ENCODE assay signal across 17 cellular contexts in genomic region chr14:54177861-54178591, GRCh38.
DNase-seq lines count a peak whose midpoint lies in the region.
"Had no signal": no experiment of that assay in that cellular context is flagged by ENCODE, and none has a peak within 500 bp of the region (broad histone marks: within the 10 kb centered on the region; RNA-seq: fewer than 3 reads in every experiment).

No MANE protein-coding gene starts in this region.

- no peak overlapping the region for H3K4me3 ChIP-seq in mesodermal cell (ENCODE audit: extremely low read depth, insufficient read depth, low read length, poor library complexity, severe bottlenecking)
- H3K4me3 ChIP-seq: K562 had no signal

- H3K9me3 ChIP-seq in mesodermal cell (ENCODE audit: control insufficient read depth, low read length) = no peaks in the 10 kb centered on the region
- H3K9me3 ChIP-seq: SK-N-SH had no signal

- H3K4me1 ChIP-seq in mesodermal cell (ENCODE audit: control insufficient read depth, insufficient read depth, low read length, poor library complexity, severe bottlenecking) = peaks cover 49% of the 10 kb centered on the region
- H3K4me1 ChIP-seq: parathyroid adenoma had no signal

- H3K27ac ChIP-seq in mesodermal cell (ENCODE audit: low read depth, low read length, severe bottlenecking) = peak overlapping the region; percentile 63
- H3K27ac ChIP-seq: parathyroid adenoma had no signal

- 60 to 86% methylated on average over 1 of the region's 6 CpGs for WGBS in mesodermal cell (ENCODE audit: insufficient coverage in 2 of 2), 2 experiments

- DNase-seq in Daoy (ENCODE audit: low read depth) (peak; percentile 36), NCI-H1105 treated with DMSO at 0.1 percent for 48 hours (lab: John Stamatoyannopoulos, UW) (peak; percentile 47), dermis blood vessel endothelial cell (peak; percentile 61), AG08396 (ENCODE audit: low spot score) (no peak), NCI-H2227 (lab: John Stamatoyannopoulos, UW; ENCODE audit: unreplicated experiment) (no peak), SHP77 treated with DMSO at 0.1 percent for 48 hours (lab: John Stamatoyannopoulos, UW) (no peak), COLO829 (ENCODE audit: low spot score) (no peak)
- DNase-seq: activated CD4-positive, alpha-beta T cell treated with anti-CD3 and anti-CD28 coated beads, Interleukin-2, amount 10 ng/mL, durations not matched to agents 7 days and 5 days; NCI-H1436; NCI-H446 treated with DMSO at 0.1 percent for 48 hours; OCI-M1; SK-N-SH; stimulated activated CD4-positive, alpha-beta T cell treated with anti-CD3 and anti-CD28 coated beads, Interleukin-12 subunit alpha, Interleukin-12 subunit beta, amount 100 ng/mL, for 4 hours; stimulated activated naive CD4-positive, alpha-beta T cell had no signal

- H3K36me3 ChIP-seq in mesodermal cell (ENCODE audit: control insufficient read depth, insufficient read depth, low read length) = no peaks in the 10 kb centered on the region

Comparison
In these comparisons a context has a peak if more than half of its experiments do, and no peak if none do; other contexts are left out.
1. DNase-seq: peak in Daoy (single experiment), NCI-H1105 treated with DMSO at 0.1 percent for 48 hours (single experiment) and dermis blood vessel endothelial cell (single experiment); none in AG08396 (single experiment), NCI-H2227 (single experiment), SHP77 treated with DMSO at 0.1 percent for 48 hours (single experiment) and COLO829 (single experiment).